Comparison of ENCODE assay signal across 9 cellular contexts in the genomic region with DNA sequence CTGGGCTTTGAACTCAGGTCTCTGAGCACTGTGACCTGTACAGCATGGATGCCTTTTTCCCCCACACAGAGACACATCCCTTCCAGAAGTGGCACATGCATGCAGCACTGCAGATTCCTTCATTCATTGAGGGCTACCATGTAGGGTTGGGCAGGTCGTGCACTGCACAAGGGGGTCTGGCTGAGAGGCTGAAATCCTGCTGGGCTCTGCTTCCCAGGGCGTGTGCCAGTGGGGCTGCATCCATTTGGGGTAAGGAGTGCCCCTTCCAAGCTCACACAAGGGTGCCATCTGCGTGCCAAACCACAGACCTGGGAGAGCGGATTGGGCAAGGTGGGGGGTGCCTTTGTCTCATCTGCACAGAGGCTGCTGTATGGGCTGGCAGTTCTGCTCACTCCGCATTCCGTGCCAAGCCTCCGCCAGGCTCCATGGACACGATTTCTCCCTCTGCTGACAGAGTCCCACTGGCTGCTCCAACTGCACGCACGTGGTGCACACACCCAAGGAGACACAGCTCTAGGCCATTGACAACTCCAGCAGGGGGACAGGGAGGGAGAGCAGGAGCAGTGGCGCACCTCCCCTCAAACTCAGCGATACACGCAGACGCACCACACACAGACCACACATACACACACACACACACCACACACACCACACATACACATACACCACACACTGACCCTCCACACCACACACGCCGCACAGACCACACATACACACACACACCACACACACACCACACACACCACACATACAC. TPM values are rescaled to one million over a fixed set of nuclear protein-coding genes. Genes with fewer than 3 reads are reported as not detected.
DNase-seq lines count a peak whose midpoint lies in the region; ATAC-seq and TF ChIP-seq lines count a peak whose summit lies in the region.
"Had no signal": no experiment of that assay in that cellular context is flagged by ENCODE, and none has a peak within 500 bp of the region (broad histone marks: within the 10 kb centered on the region; RNA-seq: fewer than 3 reads in every experiment).

No MANE protein-coding gene starts in this region.

- peaks cover 3% of the 10 kb centered on the region for H3K9me3 Mint-ChIP-seq in neural progenitor cell

- H2AFZ ChIP-seq in mammary epithelial cell (ENCODE audit: low read depth, low read length) (peak overlapping the region; percentile 12), neural progenitor cell (replicated peaks) (no peak overlapping the region)

- H3K4me3 ChIP-seq in mammary epithelial cell (replicated peaks in 1 of 3; ENCODE audit: insufficient read depth in 1 of 3, low read depth in 2 of 3, low read length in 3 of 3) (no peak overlapping the region), neural progenitor cell (no peak overlapping the region), ascending aorta (no peak overlapping the region)
- H3K4me3 ChIP-seq: lung had no signal

- H3K4me1 ChIP-seq in mammary epithelial cell (ENCODE audit: insufficient read depth, low read length) (peaks cover 33% of the 10 kb centered on the region), neural progenitor cell (peaks cover 11% of the 10 kb centered on the region), ascending aorta (peaks cover 0 to 11% of the 10 kb centered on the region in 2 donors)

- intact Hi-C loops in mammary epithelial cell (cut with micrococcal nuclease), result loop anchor here (2.0 kb wide), 1 partner anchor 63 kb away; a partner anchor contains a TSS
- intact Hi-C loops in ascending aorta (cut with DNase I), result no loop called here

- DNase-seq in GM03348 (ENCODE audit: low spot score), result peak; percentile 57
- DNase-seq in NCI-H2107 (lab: John Stamatoyannopoulos, UW), result peak; percentile 65
- DNase-seq in mammary epithelial cell, result peak; percentile 77
- peak; percentile 68 for DNase-seq in neural progenitor cell (ENCODE audit: low spot score)
- no peak for DNase-seq in iPS-NIHi11 (ENCODE audit: low spot score)
- DNase-seq in NCI-H524 treated with DMSO at 0.1 percent for 48 hours (lab: John Stamatoyannopoulos, UW), result no peak
- no peak for DNase-seq in ascending aorta (ENCODE audit: low spot score in 2 of 2)

- H3K9ac ChIP-seq in mammary epithelial cell (ENCODE audit: insufficient read depth, low read length) (no peak overlapping the region), neural progenitor cell (no peak overlapping the region)

- 0% methylated on average over 11 of the region's 16 CpGs for WGBS in mammary epithelial cell (ENCODE audit: low coverage, missing lambda C conversion rate)

- H3F3A ChIP-seq in neural progenitor cell (ENCODE audit: low read depth), result peaks cover 24% of the 10 kb centered on the region

- peaks cover 16% of the 10 kb centered on the region for H3K4me1 Mint-ChIP-seq in neural progenitor cell

- H3K4me3 Mint-ChIP-seq in neural progenitor cell, result no peak overlapping the region

- H3K9me3 ChIP-seq in mammary epithelial cell (replicated peaks; ENCODE audit: insufficient read depth, low read length) (no peaks in the 10 kb centered on the region), neural progenitor cell (ENCODE audit: low read depth) (no peaks in the 10 kb centered on the region), ascending aorta (no peaks in the 10 kb centered on the region)

- no peak overlapping the region for H3K27ac Mint-ChIP-seq in neural progenitor cell

- H3K4me2 ChIP-seq in mammary epithelial cell (ENCODE audit: insufficient read depth, low read depth, low read length) (peak overlapping the region; percentile 14), neural progenitor cell (no peak overlapping the region)

- H3K36me3 ChIP-seq in mammary epithelial cell (ENCODE audit: insufficient read depth, low read length), result no peaks in the 10 kb centered on the region
- no peaks in the 10 kb centered on the region for H3K36me3 ChIP-seq in neural progenitor cell
- H3K36me3 ChIP-seq in ascending aorta, result no peaks in the 10 kb centered on the region

- H4K20me1 ChIP-seq in mammary epithelial cell (ENCODE audit: insufficient read depth, low read length) (no peaks in the 10 kb centered on the region), neural progenitor cell (ENCODE audit: low read depth) (peaks cover 13% of the 10 kb centered on the region)

- H3K27me3 ChIP-seq in mammary epithelial cell (ENCODE audit: insufficient read depth, low read length), result peaks cover 25% of the 10 kb centered on the region
- H3K27me3 ChIP-seq in neural progenitor cell, result peaks cover 98% of the 10 kb centered on the region
- peaks cover 13% of the 10 kb centered on the region for H3K27me3 ChIP-seq in ascending aorta

- no peak for ATAC-seq in GM18858 (IDR thresholded peaks at IDR 0.05; ENCODE audit: unreplicated experiment)

- no peaks in the 10 kb centered on the region for H3K79me2 ChIP-seq in mammary epithelial cell (ENCODE audit: insufficient read depth, low read length)
- H3K79me2 ChIP-seq in neural progenitor cell (ENCODE audit: low read depth), result no peaks in the 10 kb centered on the region

- CTCF ChIA-PET in mammary epithelial cell (lab: Charles Lee; ENCODE audit: low non-redundant PET), result no interaction called here

- dilution Hi-C loops in mammary epithelial cell (cut with HindIII; ENCODE audit: low sequenced_read_pairs), result no loop called here

- H3K27ac ChIP-seq in mammary epithelial cell (ENCODE audit: insufficient read depth, low read depth, low read length) (no peak overlapping the region), neural progenitor cell (no peak overlapping the region), ascending aorta (no peak overlapping the region)

- H3K36me3 Mint-ChIP-seq in neural progenitor cell, result no peaks in the 10 kb centered on the region

- BruUV-seq in mammary epithelial cell (replicated peaks; lab: Mats Ljungman, UMichigan), result no TSS peak

- H3K27me3 Mint-ChIP-seq in neural progenitor cell (ENCODE audit: insufficient read depth, low read depth), result peaks cover 16% of the 10 kb centered on the region

- no peak for TF ChIP-seq CTCF in mammary epithelial cell (conservative IDR thresholded peaks at IDR 0.05 in 1 of 2, IDR thresholded peaks at IDR 0.05 in 1 of 2; ENCODE audit: extremely low read depth in 1 of 2, insufficient read depth in 1 of 2, low read depth in 1 of 2, low read length in 2 of 2)
- TF ChIP-seq CTCF in neural progenitor cell (IDR thresholded peaks at IDR 0.05), result no peak
- no peak for TF ChIP-seq CTCF in ascending aorta (IDR thresholded peaks at IDR 0.05)

- in situ Hi-C loops in mammary epithelial cell (cut with MboI; ENCODE audit: low sequenced_read_pairs in 2 of 2), result no loop called here

RNA-seq across cellular contexts. Expression of a gene that starts 4.5 kb away (rescaled TPM):
- under 1 TPM in 1 of 2 donors, not detected in 1; 0.05 TPM for total RNA-seq in mammary epithelial cell
- not detected for polyA plus RNA-seq in mammary epithelial cell
- polyA minus RNA-seq in mammary epithelial cell, result not detected
- 0.09 and 0.21 TPM in 2 replicates for total RNA-seq in neural progenitor cell (ENCODE audit: low replicate concordance)
- 0.85 TPM for total RNA-seq in ascending aorta
- polyA plus RNA-seq: lung had no signal

RNA-seq across cellular contexts. Expression of a gene that starts 13.8 kb away (rescaled TPM):
- 10 to 100 TPM; 38.9 to 65.0 TPM for total RNA-seq in mammary epithelial cell
- polyA plus RNA-seq in mammary epithelial cell, result 55.7 TPM
- polyA minus RNA-seq in mammary epithelial cell, result 17.0 TPM
- total RNA-seq in neural progenitor cell (ENCODE audit: low replicate concordance), result 14.8 and 34.4 TPM in 2 replicates
- total RNA-seq in ascending aorta, result 96.7 TPM

RNA-seq across cellular contexts. Expression of a gene that starts 17.0 kb away (rescaled TPM):
- total RNA-seq in mammary epithelial cell (not detected), neural progenitor cell (ENCODE audit: low replicate concordance) (not detected in 2 replicates), ascending aorta (not detected)
- polyA plus RNA-seq in mammary epithelial cell, result not detected
- not detected for polyA minus RNA-seq in mammary epithelial cell
- total RNA-seq: lung had no signal
- polyA plus RNA-seq: lung had no signal

RNA-seq across cellular contexts. Expression of a gene that starts 28.8 kb away (rescaled TPM):
- 1 to 10 TPM; 2.7 to 10.0 TPM for total RNA-seq in mammary epithelial cell
- 1.7 TPM for polyA plus RNA-seq in mammary epithelial cell
- 0.62 TPM for polyA minus RNA-seq in mammary epithelial cell
- 5.0 TPM in 1 of 2 replicates, not detected in the other for total RNA-seq in neural progenitor cell (ENCODE audit: low replicate concordance)
- total RNA-seq in ascending aorta, result 13.2 TPM

RNA-seq across cellular contexts. Expression of a gene that starts 37.4 kb away (rescaled TPM):
- total RNA-seq in mammary epithelial cell (10 to 100 TPM in 1 of 2 donors, 1 to 10 TPM in 1; 5.0 to 26.3 TPM), neural progenitor cell (ENCODE audit: low replicate concordance) (16.2 and 49.2 TPM in 2 replicates), ascending aorta (21.6 TPM)
- polyA plus RNA-seq in mammary epithelial cell, result 11.4 TPM
- 1.4 TPM for polyA minus RNA-seq in mammary epithelial cell

Comparison
In these comparisons a context has a peak if more than half of its experiments do, and no peak if none do; other contexts are left out.
1. DNase-seq: peak in GM03348 (single experiment), NCI-H2107 (single experiment), mammary epithelial cell (single experiment) and neural progenitor cell (single experiment); none in iPS-NIHi11 (single experiment), NCI-H524 treated with DMSO at 0.1 percent for 48 hours (single experiment) and ascending aorta (0 of 2).